Comparison of ENCODE assay signal across 1 cellular context in the genomic region with DNA sequence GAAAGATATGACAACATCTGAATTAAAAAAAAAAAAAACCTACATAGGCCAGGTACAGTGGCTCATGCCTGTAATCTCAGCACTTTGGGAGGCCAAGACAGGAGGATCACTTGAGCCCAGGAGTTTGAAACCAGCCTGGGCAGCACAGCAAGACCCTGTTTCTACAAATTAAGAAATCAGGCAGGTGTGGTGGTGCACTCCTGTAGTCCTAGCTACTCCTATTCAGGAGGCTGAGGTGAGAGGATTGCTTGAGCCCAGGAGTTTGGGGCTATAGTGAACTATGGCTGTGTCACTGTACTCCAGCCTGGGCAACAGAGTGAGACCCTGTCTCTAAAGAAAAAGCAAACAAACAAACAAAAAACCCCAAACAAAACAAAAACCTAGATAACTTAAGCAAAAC. TPM values are rescaled to one million over a fixed set of nuclear protein-coding genes. Genes with fewer than 3 reads are reported as not detected.
"Had no signal": no experiment of that assay in that cellular context is flagged by ENCODE, and none has a peak within 500 bp of the region (broad histone marks: within the 10 kb centered on the region; RNA-seq: fewer than 3 reads in every experiment).

No MANE protein-coding gene starts in this region.

RNA-seq across cellular contexts. Expression of gene MAP7D2, which starts 45.8 kb away (rescaled TPM):
- total RNA-seq: PC-9 had no signal
